In the genomic region with DNA sequence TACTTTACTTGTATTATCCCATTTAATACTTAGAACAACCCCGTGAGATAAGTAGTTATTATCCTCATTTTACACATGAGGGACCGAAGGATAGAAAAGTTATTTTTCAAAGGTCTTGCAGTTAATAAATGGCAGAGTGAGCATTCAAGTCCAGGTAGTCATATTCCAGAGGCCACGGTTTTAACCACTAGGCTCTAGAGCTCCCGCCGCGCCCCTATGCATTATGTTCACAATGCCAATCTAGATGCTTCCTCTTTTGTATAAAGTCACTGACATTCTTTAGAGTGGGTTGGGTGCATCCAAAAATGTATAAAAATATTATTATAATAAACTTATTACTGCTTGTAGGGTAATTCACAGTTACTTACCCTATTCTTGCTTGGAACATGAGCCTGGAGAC, we compare ENCODE assay signal across 1 cellular context.
TF ChIP-seq lines count a peak whose summit lies in the region.

No MANE protein-coding gene starts in this region.

TF ChIP-seq in K562, 482 proteins besides CTCF, POLR2A, EP300 and RAD21:
- no peak for TF ChIP-seq ZNF444 (CRISPR knock-in tag; IDR thresholded peaks at IDR 0.05)
- TF ChIP-seq HOMEZ (CRISPR knock-in tag; IDR thresholded peaks at IDR 0.05) = no peak
- TF ChIP-seq, protein P1, sequence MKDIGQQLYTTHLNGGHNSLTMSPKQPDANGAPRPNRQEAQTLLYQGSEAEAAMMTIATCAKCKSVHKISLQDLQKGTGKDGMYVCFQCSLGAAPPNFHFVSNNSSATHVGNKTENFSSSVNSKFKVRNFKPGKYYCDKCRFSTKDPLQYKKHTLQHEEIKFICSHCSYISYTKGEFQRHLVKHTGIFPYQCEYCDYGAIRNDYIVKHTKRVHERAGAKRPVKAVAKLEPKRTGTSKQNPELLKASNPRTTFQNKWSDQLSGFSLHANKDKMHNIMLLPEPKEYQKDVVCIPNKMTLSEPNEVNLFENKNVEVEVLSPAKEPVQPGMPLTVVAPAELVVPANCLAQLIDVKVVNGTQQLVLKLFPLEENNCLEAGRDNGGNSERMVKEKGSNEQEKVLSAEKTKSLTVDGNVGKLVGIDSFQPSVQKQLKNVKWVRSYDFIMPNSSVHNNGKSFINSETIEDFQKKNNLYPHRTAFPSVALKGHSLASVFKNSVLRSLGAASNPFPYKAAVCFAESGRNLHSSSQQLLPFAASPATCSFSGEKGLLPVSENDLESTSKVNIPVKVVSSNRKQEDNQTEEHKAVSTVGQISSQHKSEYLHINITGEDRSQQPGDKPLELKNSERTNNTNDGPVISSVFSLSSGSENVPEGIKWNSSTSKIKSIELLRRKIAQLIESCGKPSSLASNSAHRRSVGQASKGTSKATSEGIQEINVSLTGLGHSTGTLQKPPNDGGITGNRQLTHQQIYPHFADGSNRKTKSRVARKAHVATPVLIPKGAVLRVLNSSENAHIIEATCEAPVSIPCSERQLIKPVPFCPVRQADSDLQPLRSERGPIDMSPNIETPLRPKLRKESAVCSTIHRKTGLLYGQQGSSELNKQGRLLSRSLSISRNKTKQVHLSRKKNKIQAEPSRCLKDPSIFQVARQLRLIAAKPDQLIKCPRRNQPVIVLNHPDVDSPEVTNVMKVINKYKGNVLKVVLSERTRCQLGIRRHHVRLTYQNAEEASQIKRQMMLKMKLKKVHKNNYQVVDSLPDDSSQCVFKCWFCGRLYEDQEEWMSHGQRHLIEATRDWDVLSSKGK (CRISPR knock-in tag; IDR thresholded peaks at IDR 0.05) = no peak
- TF ChIP-seq ZNF311 (CRISPR knock-in tag; IDR thresholded peaks at IDR 0.05) = no peak
- TF ChIP-seq GTF2F1 (IDR thresholded peaks at IDR 0.05; ENCODE audit: low read depth, low read length) = no peak
- no peak for TF ChIP-seq XRCC4 (IDR thresholded peaks at IDR 0.05; ENCODE audit: extremely low read depth, insufficient read depth, insufficient read length)
- TF ChIP-seq, protein P2, sequence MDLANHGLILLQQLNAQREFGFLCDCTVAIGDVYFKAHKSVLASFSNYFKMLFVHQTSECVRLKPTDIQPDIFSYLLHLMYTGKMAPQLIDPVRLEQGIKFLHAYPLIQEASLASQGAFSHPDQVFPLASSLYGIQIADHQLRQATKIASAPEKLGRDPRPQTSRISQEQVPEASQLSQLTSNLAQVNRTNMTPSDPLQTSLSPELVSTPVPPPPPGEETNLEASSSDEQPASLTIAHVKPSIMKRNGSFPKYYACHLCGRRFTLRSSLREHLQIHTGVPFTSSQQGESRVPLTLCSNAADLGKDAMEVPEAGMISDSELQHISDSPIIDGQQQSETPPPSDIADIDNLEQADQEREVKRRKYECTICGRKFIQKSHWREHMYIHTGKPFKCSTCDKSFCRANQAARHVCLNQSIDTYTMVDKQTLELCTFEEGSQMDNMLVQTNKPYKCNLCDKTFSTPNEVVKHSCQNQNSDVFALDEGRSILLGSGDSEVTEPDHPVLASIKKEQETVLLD (IDR thresholded peaks at IDR 0.05) = no peak
- no peak for TF ChIP-seq ZNF695 (CRISPR knock-in tag; IDR thresholded peaks at IDR 0.05)
- no peak for TF ChIP-seq NCOA1 (IDR thresholded peaks at IDR 0.05; ENCODE audit: low read depth)
- no peak for TF ChIP-seq FOXJ3 (CRISPR knock-in tag; IDR thresholded peaks at IDR 0.05)
- TF ChIP-seq ZBED1 (IDR thresholded peaks at IDR 0.05) = no peak
- TF ChIP-seq, protein P3, sequence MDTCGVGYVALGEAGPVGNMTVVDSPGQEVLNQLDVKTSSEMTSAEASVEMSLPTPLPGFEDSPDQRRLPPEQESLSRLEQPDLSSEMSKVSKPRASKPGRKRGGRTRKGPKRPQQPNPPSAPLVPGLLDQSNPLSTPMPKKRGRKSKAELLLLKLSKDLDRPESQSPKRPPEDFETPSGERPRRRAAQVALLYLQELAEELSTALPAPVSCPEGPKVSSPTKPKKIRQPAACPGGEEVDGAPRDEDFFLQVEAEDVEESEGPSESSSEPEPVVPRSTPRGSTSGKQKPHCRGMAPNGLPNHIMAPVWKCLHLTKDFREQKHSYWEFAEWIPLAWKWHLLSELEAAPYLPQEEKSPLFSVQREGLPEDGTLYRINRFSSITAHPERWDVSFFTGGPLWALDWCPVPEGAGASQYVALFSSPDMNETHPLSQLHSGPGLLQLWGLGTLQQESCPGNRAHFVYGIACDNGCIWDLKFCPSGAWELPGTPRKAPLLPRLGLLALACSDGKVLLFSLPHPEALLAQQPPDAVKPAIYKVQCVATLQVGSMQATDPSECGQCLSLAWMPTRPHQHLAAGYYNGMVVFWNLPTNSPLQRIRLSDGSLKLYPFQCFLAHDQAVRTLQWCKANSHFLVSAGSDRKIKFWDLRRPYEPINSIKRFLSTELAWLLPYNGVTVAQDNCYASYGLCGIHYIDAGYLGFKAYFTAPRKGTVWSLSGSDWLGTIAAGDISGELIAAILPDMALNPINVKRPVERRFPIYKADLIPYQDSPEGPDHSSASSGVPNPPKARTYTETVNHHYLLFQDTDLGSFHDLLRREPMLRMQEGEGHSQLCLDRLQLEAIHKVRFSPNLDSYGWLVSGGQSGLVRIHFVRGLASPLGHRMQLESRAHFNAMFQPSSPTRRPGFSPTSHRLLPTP (IDR thresholded peaks at IDR 0.05; ENCODE audit: borderline replicate concordance, extremely low read depth, insufficient read length) = no peak
- no peak for TF ChIP-seq ZNF277 (CRISPR knock-in tag; IDR thresholded peaks at IDR 0.05; ENCODE audit: borderline replicate concordance)
- TF ChIP-seq, protein P4, sequence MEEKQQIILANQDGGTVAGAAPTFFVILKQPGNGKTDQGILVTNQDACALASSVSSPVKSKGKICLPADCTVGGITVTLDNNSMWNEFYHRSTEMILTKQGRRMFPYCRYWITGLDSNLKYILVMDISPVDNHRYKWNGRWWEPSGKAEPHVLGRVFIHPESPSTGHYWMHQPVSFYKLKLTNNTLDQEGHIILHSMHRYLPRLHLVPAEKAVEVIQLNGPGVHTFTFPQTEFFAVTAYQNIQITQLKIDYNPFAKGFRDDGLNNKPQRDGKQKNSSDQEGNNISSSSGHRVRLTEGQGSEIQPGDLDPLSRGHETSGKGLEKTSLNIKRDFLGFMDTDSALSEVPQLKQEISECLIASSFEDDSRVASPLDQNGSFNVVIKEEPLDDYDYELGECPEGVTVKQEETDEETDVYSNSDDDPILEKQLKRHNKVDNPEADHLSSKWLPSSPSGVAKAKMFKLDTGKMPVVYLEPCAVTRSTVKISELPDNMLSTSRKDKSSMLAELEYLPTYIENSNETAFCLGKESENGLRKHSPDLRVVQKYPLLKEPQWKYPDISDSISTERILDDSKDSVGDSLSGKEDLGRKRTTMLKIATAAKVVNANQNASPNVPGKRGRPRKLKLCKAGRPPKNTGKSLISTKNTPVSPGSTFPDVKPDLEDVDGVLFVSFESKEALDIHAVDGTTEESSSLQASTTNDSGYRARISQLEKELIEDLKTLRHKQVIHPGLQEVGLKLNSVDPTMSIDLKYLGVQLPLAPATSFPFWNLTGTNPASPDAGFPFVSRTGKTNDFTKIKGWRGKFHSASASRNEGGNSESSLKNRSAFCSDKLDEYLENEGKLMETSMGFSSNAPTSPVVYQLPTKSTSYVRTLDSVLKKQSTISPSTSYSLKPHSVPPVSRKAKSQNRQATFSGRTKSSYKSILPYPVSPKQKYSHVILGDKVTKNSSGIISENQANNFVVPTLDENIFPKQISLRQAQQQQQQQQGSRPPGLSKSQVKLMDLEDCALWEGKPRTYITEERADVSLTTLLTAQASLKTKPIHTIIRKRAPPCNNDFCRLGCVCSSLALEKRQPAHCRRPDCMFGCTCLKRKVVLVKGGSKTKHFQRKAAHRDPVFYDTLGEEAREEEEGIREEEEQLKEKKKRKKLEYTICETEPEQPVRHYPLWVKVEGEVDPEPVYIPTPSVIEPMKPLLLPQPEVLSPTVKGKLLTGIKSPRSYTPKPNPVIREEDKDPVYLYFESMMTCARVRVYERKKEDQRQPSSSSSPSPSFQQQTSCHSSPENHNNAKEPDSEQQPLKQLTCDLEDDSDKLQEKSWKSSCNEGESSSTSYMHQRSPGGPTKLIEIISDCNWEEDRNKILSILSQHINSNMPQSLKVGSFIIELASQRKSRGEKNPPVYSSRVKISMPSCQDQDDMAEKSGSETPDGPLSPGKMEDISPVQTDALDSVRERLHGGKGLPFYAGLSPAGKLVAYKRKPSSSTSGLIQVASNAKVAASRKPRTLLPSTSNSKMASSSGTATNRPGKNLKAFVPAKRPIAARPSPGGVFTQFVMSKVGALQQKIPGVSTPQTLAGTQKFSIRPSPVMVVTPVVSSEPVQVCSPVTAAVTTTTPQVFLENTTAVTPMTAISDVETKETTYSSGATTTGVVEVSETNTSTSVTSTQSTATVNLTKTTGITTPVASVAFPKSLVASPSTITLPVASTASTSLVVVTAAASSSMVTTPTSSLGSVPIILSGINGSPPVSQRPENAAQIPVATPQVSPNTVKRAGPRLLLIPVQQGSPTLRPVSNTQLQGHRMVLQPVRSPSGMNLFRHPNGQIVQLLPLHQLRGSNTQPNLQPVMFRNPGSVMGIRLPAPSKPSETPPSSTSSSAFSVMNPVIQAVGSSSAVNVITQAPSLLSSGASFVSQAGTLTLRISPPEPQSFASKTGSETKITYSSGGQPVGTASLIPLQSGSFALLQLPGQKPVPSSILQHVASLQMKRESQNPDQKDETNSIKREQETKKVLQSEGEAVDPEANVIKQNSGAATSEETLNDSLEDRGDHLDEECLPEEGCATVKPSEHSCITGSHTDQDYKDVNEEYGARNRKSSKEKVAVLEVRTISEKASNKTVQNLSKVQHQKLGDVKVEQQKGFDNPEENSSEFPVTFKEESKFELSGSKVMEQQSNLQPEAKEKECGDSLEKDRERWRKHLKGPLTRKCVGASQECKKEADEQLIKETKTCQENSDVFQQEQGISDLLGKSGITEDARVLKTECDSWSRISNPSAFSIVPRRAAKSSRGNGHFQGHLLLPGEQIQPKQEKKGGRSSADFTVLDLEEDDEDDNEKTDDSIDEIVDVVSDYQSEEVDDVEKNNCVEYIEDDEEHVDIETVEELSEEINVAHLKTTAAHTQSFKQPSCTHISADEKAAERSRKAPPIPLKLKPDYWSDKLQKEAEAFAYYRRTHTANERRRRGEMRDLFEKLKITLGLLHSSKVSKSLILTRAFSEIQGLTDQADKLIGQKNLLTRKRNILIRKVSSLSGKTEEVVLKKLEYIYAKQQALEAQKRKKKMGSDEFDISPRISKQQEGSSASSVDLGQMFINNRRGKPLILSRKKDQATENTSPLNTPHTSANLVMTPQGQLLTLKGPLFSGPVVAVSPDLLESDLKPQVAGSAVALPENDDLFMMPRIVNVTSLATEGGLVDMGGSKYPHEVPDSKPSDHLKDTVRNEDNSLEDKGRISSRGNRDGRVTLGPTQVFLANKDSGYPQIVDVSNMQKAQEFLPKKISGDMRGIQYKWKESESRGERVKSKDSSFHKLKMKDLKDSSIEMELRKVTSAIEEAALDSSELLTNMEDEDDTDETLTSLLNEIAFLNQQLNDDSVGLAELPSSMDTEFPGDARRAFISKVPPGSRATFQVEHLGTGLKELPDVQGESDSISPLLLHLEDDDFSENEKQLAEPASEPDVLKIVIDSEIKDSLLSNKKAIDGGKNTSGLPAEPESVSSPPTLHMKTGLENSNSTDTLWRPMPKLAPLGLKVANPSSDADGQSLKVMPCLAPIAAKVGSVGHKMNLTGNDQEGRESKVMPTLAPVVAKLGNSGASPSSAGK (IDR thresholded peaks at IDR 0.05) = no peak
- TF ChIP-seq CEBPG (CRISPR knock-in tag; IDR thresholded peaks at IDR 0.05) = no peak
- TF ChIP-seq CEBPG (tag; conservative IDR thresholded peaks at IDR 0.05 in 1 of 2, IDR thresholded peaks at IDR 0.05 in 1 of 2) = no peak
- no peak for TF ChIP-seq SNAPC5 (CRISPR knock-in tag; IDR thresholded peaks at IDR 0.05)
- TF ChIP-seq ZNF395 (CRISPR knock-in tag; IDR thresholded peaks at IDR 0.05) = no peak
- TF ChIP-seq TOE1 (IDR thresholded peaks at IDR 0.05; ENCODE audit: borderline replicate concordance) = no peak
- no peak for TF ChIP-seq TOE1 (CRISPR knock-in tag; IDR thresholded peaks at IDR 0.05; ENCODE audit: borderline replicate concordance, low read depth)
- no peak for TF ChIP-seq GTF2E2 (tag; IDR thresholded peaks at IDR 0.05)
